8 cellular contexts compared by ENCODE assay signal in genomic region chr14:63204407-63205280, GRCh38. TPM values are rescaled to one million over a fixed set of nuclear protein-coding genes. Genes with fewer than 3 reads are reported as not detected.
DNase-seq lines count a peak whose midpoint lies in the region; ATAC-seq and TF ChIP-seq lines count a peak whose summit lies in the region.

RHOJ (plus strand) TSS chr14:63204443; CDS start chr14:63204870, 427 bp downstream.

- TF ChIP-seq CTCF in cardiac fibroblast (IDR thresholded peaks at IDR 0.05; ENCODE audit: low read depth, low read length) (no peak), suprapubic skin (IDR thresholded peaks at IDR 0.05) (no peak)
- TF ChIP-seq CTCF in CD4-positive, alpha-beta T cell (IDR thresholded peaks at IDR 0.05): no peak

- TF ChIP-seq EP300 in suprapubic skin (IDR thresholded peaks at IDR 0.05): no peak

- H3K36me3 ChIP-seq in suprapubic skin: no peaks in the 10 kb centered on the region

- no peaks in the 10 kb centered on the region for H3K9me3 Mint-ChIP-seq in CD4-positive, alpha-beta T cell

- no peak within 1 kb of the TSS for H3K27ac Mint-ChIP-seq in CD4-positive, alpha-beta T cell

- WGBS in suprapubic skin: 40% methylated on average over 23 of the region's 23 CpGs

- no peaks in the 10 kb centered on the region for H3K9me3 ChIP-seq in suprapubic skin
- no peaks in the 10 kb centered on the region for H3K9me3 ChIP-seq in CD4-positive, alpha-beta T cell (ENCODE audit: control insufficient read depth, low read length)

- CTCF ChIA-PET in CD4-positive, alpha-beta T cell (lab: Charles Lee): no interaction called here

- peaks cover 20% of the 10 kb centered on the region for H3K27me3 Mint-ChIP-seq in CD4-positive, alpha-beta T cell

- POLR2A ChIA-PET in CD4-positive, alpha-beta T cell (lab: Charles Lee): no interaction called here

- H3K4me3 Mint-ChIP-seq in CD4-positive, alpha-beta T cell: no peak within 1 kb of the TSS

- intact Hi-C loops in CD4-positive, alpha-beta T cell (cut with DNase I, micrococcal nuclease): no loop called here

- peak within 1 kb of the TSS; percentile 39 for H3K27ac ChIP-seq in layer of hippocampus (ENCODE audit: low read depth, low read length)
- H3K27ac ChIP-seq in suprapubic skin: peak within 1 kb of the TSS; percentile 75
- no peak within 1 kb of the TSS for H3K27ac ChIP-seq in CD4-positive, alpha-beta T cell (ENCODE audit: low read depth, low read length)

- no peaks in the 10 kb centered on the region for H3K36me3 Mint-ChIP-seq in CD4-positive, alpha-beta T cell (ENCODE audit: low read depth)

- H3K4me3 ChIP-seq in cardiac fibroblast (replicated peaks in 1 of 2; ENCODE audit: low read depth in 2 of 2, low read length in 2 of 2): peak within 1 kb of the TSS; percentile 59 to 65
- peak within 1 kb of the TSS; percentile 47 for H3K4me3 ChIP-seq in suprapubic skin

- H3K27me3 ChIP-seq in layer of hippocampus (ENCODE audit: control insufficient read depth, insufficient read depth, low read length) (no peaks in the 10 kb centered on the region), suprapubic skin (no peaks in the 10 kb centered on the region)
- H3K27me3 ChIP-seq in CD4-positive, alpha-beta T cell (ENCODE audit: control insufficient read depth, insufficient read depth, low read length): peaks cover 13% of the 10 kb centered on the region

- H3K4me1 ChIP-seq in suprapubic skin: peaks cover 6% of the 10 kb centered on the region

- TF ChIP-seq POLR2A in suprapubic skin (IDR thresholded peaks at IDR 0.05): no peak

- DNase-seq in M059J (ENCODE audit: low read depth): peak; percentile 24
- peak; percentile 40 to 42 for DNase-seq in cardiac fibroblast (ENCODE audit: low read depth in 2 of 2)
- DNase-seq in suprapubic skin (ENCODE audit: low spot score in 2 of 2): no peak
- DNase-seq in CD4-positive, alpha-beta T cell: no peak
- no peak for DNase-seq in activated CD4-positive, CD25-positive, alpha-beta regulatory T cell (lab: John Stamatoyannopoulos, UW)

- H3K4me1 Mint-ChIP-seq in CD4-positive, alpha-beta T cell (ENCODE audit: low read depth): no peaks in the 10 kb centered on the region

- no peak for ATAC-seq in CD4-positive, alpha-beta T cell (ENCODE audit: poor library complexity)
- no peak for ATAC-seq in GM21390 (IDR thresholded peaks at IDR 0.05; ENCODE audit: unreplicated experiment)
- no peak for ATAC-seq in HG03175 (IDR thresholded peaks at IDR 0.05; ENCODE audit: unreplicated experiment)

RNA-seq across cellular contexts. Expression of gene RHOJ, which starts in this region (rescaled TPM):
- total RNA-seq in M059J (2014; rRNA removed; shearing (Covaris generic)): 1.6 and 1.8 TPM in 2 replicates
- total RNA-seq in suprapubic skin: 1 to 10 TPM; 1.2 to 4.4 (median 2.5) TPM
- total RNA-seq in CD4-positive, alpha-beta T cell: not detected

Comparison
In these comparisons a context has a peak if more than half of its experiments do, and no peak if none do; other contexts are left out.
1. DNase-seq: peak in M059J (single experiment) and cardiac fibroblast (2 of 2); none in suprapubic skin (0 of 2), CD4-positive, alpha-beta T cell (0 of 10) and activated CD4-positive, CD25-positive, alpha-beta regulatory T cell (0 of 4).